Comparison of ENCODE assay signal across 8 cellular contexts in the genomic region with DNA sequence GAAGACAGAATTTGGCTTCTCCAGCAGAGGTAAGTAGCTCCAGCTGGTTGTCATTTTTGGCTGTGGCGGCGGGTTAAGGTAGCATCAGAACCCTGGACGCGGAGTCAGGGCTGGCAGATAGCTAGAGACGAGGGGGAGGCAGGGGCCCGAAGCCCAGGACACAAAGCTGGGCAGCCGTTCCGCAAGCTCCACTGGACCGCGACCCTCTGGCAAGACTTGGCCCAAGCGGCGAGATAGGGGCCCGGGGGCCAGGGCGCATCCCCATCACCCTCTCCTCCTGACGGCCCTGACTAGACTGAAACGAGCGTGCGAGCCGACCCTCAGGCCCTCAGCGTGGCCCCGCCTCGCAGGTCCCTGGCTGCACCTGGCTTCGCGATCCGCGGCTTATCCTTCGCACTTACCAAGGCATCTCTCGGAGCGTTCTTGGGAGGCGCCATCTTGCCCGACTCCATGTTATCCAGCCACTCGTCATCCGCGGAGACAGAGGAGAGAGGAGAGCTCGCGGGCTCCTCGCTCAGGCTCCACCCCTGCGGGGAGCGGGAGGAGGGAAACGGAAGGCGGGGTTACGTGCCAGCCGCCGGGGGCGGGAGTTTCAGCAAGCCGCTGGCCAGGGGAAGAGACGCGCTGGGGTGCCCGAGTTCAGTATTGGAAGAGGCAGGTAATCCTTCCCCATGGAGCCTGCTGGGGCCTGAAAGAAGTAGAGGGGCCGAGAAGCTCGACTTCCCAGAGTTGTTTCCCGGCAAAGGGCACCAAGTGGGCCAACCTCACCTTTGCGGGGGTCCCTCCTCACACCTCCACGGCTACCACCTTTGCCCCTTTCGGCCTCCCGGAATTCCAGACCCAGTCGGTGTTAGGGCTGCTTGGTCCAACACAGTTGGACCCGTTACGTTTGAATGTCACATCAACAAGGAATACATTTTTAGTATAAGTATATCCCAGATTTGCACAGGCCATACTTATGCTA. TPM values are rescaled to one million over a fixed set of nuclear protein-coding genes. Genes with fewer than 3 reads are reported as not detected.
A peak's percentile ranks its signal among the peaks of the same experiment; 100 is the strongest.
DNase-seq lines count a peak whose midpoint lies in the region; ATAC-seq and TF ChIP-seq lines count a peak whose summit lies in the region.

A gene with protein sequence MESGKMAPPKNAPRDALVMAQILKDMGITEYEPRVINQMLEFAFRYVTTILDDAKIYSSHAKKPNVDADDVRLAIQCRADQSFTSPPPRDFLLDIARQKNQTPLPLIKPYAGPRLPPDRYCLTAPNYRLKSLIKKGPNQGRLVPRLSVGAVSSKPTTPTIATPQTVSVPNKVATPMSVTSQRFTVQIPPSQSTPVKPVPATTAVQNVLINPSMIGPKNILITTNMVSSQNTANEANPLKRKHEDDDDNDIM (minus strand): TSS at position 491 of the 964 bp plus-strand sequence. CDS start 39 bp downstream, at position 452.

- peaks cover under 1% of the 10 kb centered on the region for H3K36me3 Mint-ChIP-seq in activated CD4-positive, alpha-beta memory T cell treated with anti-CD3 and anti-CD28 coated beads, Interleukin-2, amount 10 ng/mL, durations not matched to agents 7 days and 5 days (ENCODE audit: low read depth)

- peaks cover 14% of the 10 kb centered on the region for H3K4me1 Mint-ChIP-seq in activated CD4-positive, alpha-beta memory T cell treated with anti-CD3 and anti-CD28 coated beads, Interleukin-2, amount 10 ng/mL, durations not matched to agents 7 days and 5 days

- peak within 1 kb of the TSS; percentile 88 for H3K4me3 Mint-ChIP-seq in activated CD4-positive, alpha-beta memory T cell treated with anti-CD3 and anti-CD28 coated beads, Interleukin-2, amount 10 ng/mL, durations not matched to agents 7 days and 5 days

- TF ChIP-seq CTCF in C4-2B (conservative IDR thresholded peaks at IDR 0.05) (no peak), lower lobe of right lung (IDR thresholded peaks at IDR 0.05) (no peak)

- no peaks in the 10 kb centered on the region for H3K4me1 ChIP-seq in lower lobe of right lung

- peak within 1 kb of the TSS; percentile 84 for H3K27ac ChIP-seq in C4-2B
- peak within 1 kb of the TSS; percentile 81 for H3K27ac ChIP-seq in lower lobe of right lung

- POLR2A ChIA-PET in activated CD4-positive, alpha-beta memory T cell treated with anti-CD3 and anti-CD28 coated beads, Interleukin-2, amount 10 ng/mL, durations not matched to agents 7 days and 5 days (lab: Charles Lee) = interaction anchor here (0.8 to 2.2 kb wide), 8 partner anchors 9 to 1316 kb away, joined by 3 to 13 read pairs (median 4); a partner anchor contains a TSS

- H3K9me3 Mint-ChIP-seq in activated CD4-positive, alpha-beta memory T cell treated with anti-CD3 and anti-CD28 coated beads, Interleukin-2, amount 10 ng/mL, durations not matched to agents 7 days and 5 days = peaks cover 5% of the 10 kb centered on the region

- H3K27me3 Mint-ChIP-seq in activated CD4-positive, alpha-beta memory T cell treated with anti-CD3 and anti-CD28 coated beads, Interleukin-2, amount 10 ng/mL, durations not matched to agents 7 days and 5 days = no peaks in the 10 kb centered on the region

- H3K36me3 ChIP-seq in lower lobe of right lung = no peaks in the 10 kb centered on the region

- peak within 1 kb of the TSS; percentile 74 for H3K4me3 ChIP-seq in lower lobe of right lung

- H3K27ac Mint-ChIP-seq in activated CD4-positive, alpha-beta memory T cell treated with anti-CD3 and anti-CD28 coated beads, Interleukin-2, amount 10 ng/mL, durations not matched to agents 7 days and 5 days = peak within 1 kb of the TSS; percentile 83

- H3K9me3 ChIP-seq in lower lobe of right lung = no peaks in the 10 kb centered on the region

- CTCF ChIA-PET in activated CD4-positive, alpha-beta memory T cell treated with anti-CD3 and anti-CD28 coated beads, Interleukin-2, amount 10 ng/mL, durations not matched to agents 7 days and 5 days (lab: Charles Lee) = interaction anchor here (0.8 kb wide), 1 partner anchor 60 kb away, joined by 5 read pairs; no protein-coding TSS in a partner anchor

- DNase-seq in NCI-H748 treated with DMSO at 0.1 percent for 48 hours (lab: John Stamatoyannopoulos, UW) (peak; percentile 49), ecto neural progenitor cell (ENCODE audit: low spot score) (peak; percentile 86), lower lobe of right lung (peak; percentile 91)
- DNase-seq in activated CD4-positive, alpha-beta memory T cell treated with anti-CD3 and anti-CD28 coated beads, Interleukin-2, amount 10 ng/mL, durations not matched to agents 7 days and 5 days = peak; percentile 86
- DNase-seq in stimulated activated CD4-positive, alpha-beta T cell treated with anti-CD3 and anti-CD28 coated beads, TNF-alpha, amount 100 ng/mL, for 24 hours (ENCODE audit: low read depth in 3 of 3) = peak; percentile 59 to 82 (median 62)

- ATAC-seq in GM19372 (IDR thresholded peaks at IDR 0.05; ENCODE audit: low read depth, unreplicated experiment) (peak; percentile 92), HG03558 (IDR thresholded peaks at IDR 0.05; ENCODE audit: extremely low read depth, unreplicated experiment) (peak; percentile 82), lower lobe of right lung (peak; percentile 99)

- intact Hi-C loops in lower lobe of right lung (cut with DNase I) = no loop called here

- no peaks in the 10 kb centered on the region for H3K27me3 ChIP-seq in lower lobe of right lung (ENCODE audit: low read depth)

RNA-seq across cellular contexts. Expression of the gene that starts here (rescaled TPM):
- total RNA-seq in activated CD4-positive, alpha-beta memory T cell treated with anti-CD3 and anti-CD28 coated beads, Interleukin-2, amount 10 ng/mL, durations not matched to agents 7 days and 5 days = 10 to 100 TPM; 18.0 to 18.8 TPM
- total RNA-seq in lower lobe of right lung = 12.5 TPM

Comparison
In these comparisons a context has a peak if more than half of its experiments do, and no peak if none do; other contexts are left out.
1. Peak in every context shown above with its lines: DNase-seq, ATAC-seq, H3K4me3 ChIP-seq and H3K27ac ChIP-seq.